Comparison of ENCODE assay signal across 13 cellular contexts in the genomic region with DNA sequence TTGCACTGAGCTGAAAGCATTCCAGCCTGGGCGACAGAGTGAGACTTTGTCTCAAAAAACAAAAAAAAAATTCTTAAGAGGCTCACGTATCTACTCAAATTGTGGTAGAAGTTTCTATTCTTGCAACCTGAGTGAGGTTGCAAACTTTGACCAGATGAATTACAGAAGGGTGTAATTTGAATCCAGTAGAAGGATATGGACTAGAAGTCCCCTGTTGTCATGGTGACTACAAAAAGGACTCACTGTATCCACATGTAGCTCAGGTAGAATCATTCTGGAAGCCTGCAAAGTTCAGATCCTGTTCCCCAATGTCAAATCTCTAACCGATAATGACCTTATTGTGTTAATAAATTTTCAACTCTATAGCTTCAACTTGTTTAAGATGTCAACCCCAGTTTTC.
DNase-seq lines count a peak whose midpoint lies in the region.
"Had no signal": no experiment of that assay in that cellular context is flagged by ENCODE, and none has a peak within 500 bp of the region (broad histone marks: within the 10 kb centered on the region; RNA-seq: fewer than 3 reads in every experiment).

No MANE protein-coding gene starts in this region.

- DNase-seq in DMS53 (lab: John Stamatoyannopoulos, UW) (peak; percentile 23), DMS53 treated with DMSO at 0.1 percent for 48 hours (lab: John Stamatoyannopoulos, UW; ENCODE audit: unreplicated experiment) (no peak), NCI-H748 (lab: John Stamatoyannopoulos, UW; ENCODE audit: unreplicated experiment) (peak; percentile 66), NCI-H748 treated with DMSO at 0.1 percent for 48 hours (lab: John Stamatoyannopoulos, UW) (no peak), left kidney (ENCODE audit: low read depth, low spot score) (peak; percentile 51)
- no peak for DNase-seq in activated CD4-positive, CD25-positive, alpha-beta regulatory T cell treated with anti-CD3 and anti-CD28 coated beads, Interleukin-2, amount 50 U/mL, for 72 hours
- DNase-seq: AML-193; Caco-2; Calu3; CD4-positive, alpha-beta T cell; CD8-positive, alpha-beta T cell; DMS79 treated with DMSO at 0.1 percent for 48 hours; GF-D8 had no signal

Comparison
In these comparisons a context has a peak if more than half of its experiments do, and no peak if none do; other contexts are left out.
1. DNase-seq: peak in DMS53 (single experiment), NCI-H748 (single experiment) and left kidney (single experiment); none in DMS53 treated with DMSO at 0.1 percent for 48 hours (single experiment), NCI-H748 treated with DMSO at 0.1 percent for 48 hours (single experiment) and activated CD4-positive, CD25-positive, alpha-beta regulatory T cell treated with anti-CD3 and anti-CD28 coated beads, Interleukin-2, amount 50 U/mL, for 72 hours (single experiment).